ENCODE assay signal across 8 cellular contexts in the genomic region with DNA sequence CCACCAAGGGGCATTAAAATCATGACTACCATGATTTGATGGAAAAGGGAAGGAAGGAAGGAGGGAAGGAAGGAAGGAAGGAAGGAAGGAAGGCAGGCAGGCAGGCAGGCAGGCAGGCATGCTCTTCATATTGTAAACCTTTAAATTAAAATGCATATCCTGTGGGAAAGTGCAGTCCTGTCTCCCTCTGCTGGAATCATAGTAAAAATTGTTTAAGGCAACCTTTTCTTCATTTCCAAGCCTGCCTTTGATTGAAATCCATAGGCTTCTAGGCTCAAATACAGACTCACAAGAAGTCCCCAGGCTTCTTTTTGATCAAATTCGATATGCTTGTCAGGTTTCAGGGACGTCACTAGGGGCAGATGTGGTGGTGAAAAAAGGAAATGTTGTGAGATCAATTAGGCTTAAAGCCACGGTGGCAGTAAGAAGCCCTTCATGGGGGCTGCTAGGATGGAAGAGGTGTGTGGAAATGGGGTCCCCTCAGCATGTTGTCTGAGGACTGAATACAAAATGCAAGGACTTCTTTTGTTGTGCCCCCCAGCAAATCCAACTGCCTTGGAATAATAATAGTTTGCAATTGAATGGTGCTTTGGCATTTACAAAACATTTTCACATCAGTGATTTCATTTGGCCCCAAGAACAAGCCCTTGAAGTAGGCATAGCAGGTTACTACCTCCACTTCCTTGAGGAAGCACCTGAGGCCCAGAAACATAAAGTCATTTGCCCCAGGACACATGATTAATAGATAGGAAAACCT. TPM values are rescaled to one million over a fixed set of nuclear protein-coding genes. Genes with fewer than 3 reads are reported as not detected.
DNase-seq lines count a peak whose midpoint lies in the region; ATAC-seq and TF ChIP-seq lines count a peak whose summit lies in the region.

No MANE protein-coding gene starts in this region.

- POLR2A ChIA-PET in CD4-positive, alpha-beta T cell (lab: Charles Lee) = no interaction called here

- intact Hi-C loops in CD4-positive, alpha-beta T cell (cut with DNase I, micrococcal nuclease) = loop anchor here (1.0 to 5.0 kb wide), 2 partner anchors 120 to 260 kb away; no protein-coding TSS in a partner anchor
- intact Hi-C loops in lower lobe of right lung (cut with DNase I) = loop anchor here (10.0 kb wide), 1 partner anchor 258 kb away; no protein-coding TSS in a partner anchor

- no peaks in the 10 kb centered on the region for H3K9me3 ChIP-seq in CD4-positive, alpha-beta T cell (ENCODE audit: control insufficient read depth, low read length)
- H3K9me3 ChIP-seq in HAP-1 = no peaks in the 10 kb centered on the region
- no peaks in the 10 kb centered on the region for H3K9me3 ChIP-seq in lower lobe of right lung

- no peak for DNase-seq in CD4-positive, alpha-beta T cell
- DNase-seq in HAP-1 (ENCODE audit: low spot score in 2 of 2) = peak; percentile 33 to 81
- peak; percentile 23 to 74 for DNase-seq in NCI-H526 (lab: John Stamatoyannopoulos, UW)
- peak; percentile 35 to 70 for DNase-seq in T47D (ENCODE audit: low read depth in 1 of 2, low spot score in 1 of 2)
- DNase-seq in lower lobe of right lung = no peak
- no peak for DNase-seq in cerebellar nuclear complex (lab: John Stamatoyannopoulos, UW)
- no peak for DNase-seq in glutamatergic neuron

- in situ Hi-C loops in HAP-1 (cut with MboI; ENCODE audit: low sequenced_read_pairs) (loop anchor here (5.0 kb wide), 1 partner anchor 260 kb away; no protein-coding TSS in a partner anchor), T47D (cut with HindIII; ENCODE audit: low pct_unique_long_range_greater_than_20kb, low sequenced_read_pairs) (no loop called here)

- H3K36me3 ChIP-seq in HAP-1 (replicated peaks) (no peaks in the 10 kb centered on the region), lower lobe of right lung (no peaks in the 10 kb centered on the region)

- H3K27me3 ChIP-seq in CD4-positive, alpha-beta T cell (ENCODE audit: control insufficient read depth, insufficient read depth, low read length) = no peaks in the 10 kb centered on the region
- H3K27me3 ChIP-seq in HAP-1 (ENCODE audit: low read depth) (peaks cover 20% of the 10 kb centered on the region), lower lobe of right lung (ENCODE audit: low read depth) (no peaks in the 10 kb centered on the region)

- no peak overlapping the region for H3K27ac ChIP-seq in CD4-positive, alpha-beta T cell (ENCODE audit: low read depth, low read length)
- H3K27ac ChIP-seq in lower lobe of right lung = no peak overlapping the region

- peaks cover 20% of the 10 kb centered on the region for H3K4me1 Mint-ChIP-seq in CD4-positive, alpha-beta T cell (ENCODE audit: low read depth)
- peaks cover 1% of the 10 kb centered on the region for H3K4me1 Mint-ChIP-seq in glutamatergic neuron (ENCODE audit: low read depth, unreplicated experiment)

- no peaks in the 10 kb centered on the region for H3K9me3 Mint-ChIP-seq in CD4-positive, alpha-beta T cell
- H3K9me3 Mint-ChIP-seq in glutamatergic neuron (ENCODE audit: unreplicated experiment) = no peaks in the 10 kb centered on the region

- no peak overlapping the region for H3K27ac Mint-ChIP-seq in CD4-positive, alpha-beta T cell
- no peak overlapping the region for H3K27ac Mint-ChIP-seq in glutamatergic neuron (ENCODE audit: unreplicated experiment)

- peaks cover 8% of the 10 kb centered on the region for H3K27me3 Mint-ChIP-seq in CD4-positive, alpha-beta T cell
- no peaks in the 10 kb centered on the region for H3K27me3 Mint-ChIP-seq in glutamatergic neuron (ENCODE audit: unreplicated experiment)

- peak; percentile 38 for TF ChIP-seq CTCF in CD4-positive, alpha-beta T cell (IDR thresholded peaks at IDR 0.05)
- TF ChIP-seq CTCF in lower lobe of right lung (IDR thresholded peaks at IDR 0.05) (peak; percentile 47), glutamatergic neuron (IDR thresholded peaks at IDR 0.05; ENCODE audit: partially characterized antibody, unreplicated experiment) (no peak)

- H3K4me3 Mint-ChIP-seq in CD4-positive, alpha-beta T cell = no peak overlapping the region
- no peak overlapping the region for H3K4me3 Mint-ChIP-seq in glutamatergic neuron (ENCODE audit: unreplicated experiment)

- no peaks in the 10 kb centered on the region for H3K36me3 Mint-ChIP-seq in CD4-positive, alpha-beta T cell (ENCODE audit: low read depth)
- H3K36me3 Mint-ChIP-seq in glutamatergic neuron (ENCODE audit: unreplicated experiment) = no peaks in the 10 kb centered on the region

- H3K4me3 ChIP-seq in HAP-1 = no peak overlapping the region
- no peak overlapping the region for H3K4me3 ChIP-seq in lower lobe of right lung

- CTCF ChIA-PET in CD4-positive, alpha-beta T cell (lab: Charles Lee) = interaction anchor here (3.1 kb wide), 1 partner anchor 259 kb away, joined by 16 read pairs; no protein-coding TSS in a partner anchor

- peak; percentile 34 for ATAC-seq in CD4-positive, alpha-beta T cell (ENCODE audit: poor library complexity)
- ATAC-seq in lower lobe of right lung (no peak), HG02970 (IDR thresholded peaks at IDR 0.05; ENCODE audit: low FRiP score, unreplicated experiment) (no peak)

- no peaks in the 10 kb centered on the region; the same call in 1 of the 2 replicates for H3K4me1 ChIP-seq in HAP-1
- no peaks in the 10 kb centered on the region for H3K4me1 ChIP-seq in lower lobe of right lung

RNA-seq across cellular contexts. Expression of a gene that starts 25.6 kb away (rescaled TPM):
- not detected for total RNA-seq in CD4-positive, alpha-beta T cell
- total RNA-seq in lower lobe of right lung = not detected
- not detected for total RNA-seq in glutamatergic neuron (ENCODE audit: unreplicated experiment)

Comparison
In these comparisons a context has a peak if more than half of its experiments do, and no peak if none do; other contexts are left out.
1. DNase-seq: peak in HAP-1 (2 of 2), NCI-H526 (2 of 2) and T47D (2 of 2); none in CD4-positive, alpha-beta T cell (0 of 10), lower lobe of right lung (single experiment), cerebellar nuclear complex (0 of 2) and glutamatergic neuron (single experiment).